ENCODE assay signal across 1 cellular context in the genomic region with DNA sequence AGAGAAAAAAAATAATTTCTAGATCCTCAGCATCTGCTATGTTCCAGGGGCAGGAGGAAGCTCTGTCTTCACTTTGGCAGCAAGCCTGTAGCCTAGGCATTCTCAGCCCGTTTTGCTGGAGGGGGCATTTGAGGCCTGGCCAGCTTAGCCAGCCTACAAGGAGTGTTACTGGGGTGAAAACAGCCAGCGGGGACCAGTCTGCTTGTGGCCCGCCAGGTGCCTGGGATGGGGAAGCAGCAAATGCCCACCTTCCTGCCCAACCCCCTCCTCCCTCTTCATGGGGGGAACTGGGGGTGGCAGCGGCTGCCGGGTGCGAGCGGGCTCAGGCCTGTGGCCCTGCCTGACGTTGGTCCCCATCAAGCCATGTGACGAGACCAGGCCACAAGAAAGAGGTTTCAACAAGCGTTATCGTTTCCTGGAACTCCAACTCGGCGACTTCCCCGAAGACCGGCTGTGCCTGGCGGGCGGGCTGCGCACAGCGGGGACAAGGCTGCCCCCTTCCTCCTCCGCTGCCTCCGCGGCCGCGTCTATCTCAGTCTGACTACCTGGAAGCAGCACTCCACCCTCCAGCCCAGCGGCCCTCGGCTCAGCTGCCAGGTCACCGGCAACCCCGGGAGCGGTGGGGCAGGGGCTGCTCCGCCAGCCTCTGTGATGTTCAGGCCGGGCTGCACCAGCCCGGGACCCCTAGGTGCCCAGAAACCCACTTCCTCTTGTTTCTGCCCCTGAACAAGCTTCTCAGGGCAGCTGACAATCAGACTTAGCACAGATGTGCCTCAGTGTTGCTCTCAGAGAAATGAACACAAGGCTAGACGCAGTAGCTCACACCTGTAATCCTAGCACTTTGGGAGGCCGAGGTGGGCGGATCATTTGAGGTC.
TF ChIP-seq lines count a peak whose summit lies in the region.

No MANE protein-coding gene starts in this region.

TF ChIP-seq in IMR-90, 13 proteins besides CTCF, POLR2A, EP300 and RAD21 (continued from another document):
- TF ChIP-seq, protein P1, sequence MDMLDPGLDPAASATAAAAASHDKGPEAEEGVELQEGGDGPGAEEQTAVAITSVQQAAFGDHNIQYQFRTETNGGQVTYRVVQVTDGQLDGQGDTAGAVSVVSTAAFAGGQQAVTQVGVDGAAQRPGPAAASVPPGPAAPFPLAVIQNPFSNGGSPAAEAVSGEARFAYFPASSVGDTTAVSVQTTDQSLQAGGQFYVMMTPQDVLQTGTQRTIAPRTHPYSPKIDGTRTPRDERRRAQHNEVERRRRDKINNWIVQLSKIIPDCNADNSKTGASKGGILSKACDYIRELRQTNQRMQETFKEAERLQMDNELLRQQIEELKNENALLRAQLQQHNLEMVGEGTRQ (IDR thresholded peaks at IDR 0.05; ENCODE audit: low read depth, low read length), result no peak
